Comparison of ENCODE assay signal across 26 cellular contexts in the genomic region with DNA sequence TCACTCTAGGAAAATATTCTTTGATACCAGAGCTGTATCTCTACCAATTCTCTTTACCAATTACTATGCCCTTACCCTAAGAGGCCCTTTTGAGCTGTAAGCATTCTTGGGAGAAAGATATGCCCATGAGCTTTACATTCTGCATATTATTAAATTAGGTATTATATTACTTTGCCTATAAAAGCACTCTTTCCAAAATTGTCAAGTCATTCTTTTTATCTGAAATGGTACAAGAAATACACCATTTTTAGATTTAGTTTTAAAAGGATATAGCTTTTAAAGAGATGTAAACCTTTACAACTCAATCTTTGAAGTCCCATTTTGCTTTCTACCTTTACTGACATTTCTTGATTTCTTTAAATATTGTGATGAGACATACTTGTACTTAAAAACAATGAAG.
"Had no signal": no experiment of that assay in that cellular context is flagged by ENCODE, and none has a peak within 500 bp of the region (broad histone marks: within the 10 kb centered on the region; RNA-seq: fewer than 3 reads in every experiment).

No MANE protein-coding gene starts in this region.

- H3K27me3 ChIP-seq: colonic mucosa, esophagus squamous epithelium, gastrocnemius medialis, heart right ventricle, left lung had no signal

- H3K4me3 Mint-ChIP-seq: dendritic cell treated with granulocyte-macrophage colony-stimulating factor and Interleukin-4, amounts not matched to agents 40 ng/mL and 50 ng/mL, for 4 days; effector memory CD8-positive, alpha-beta T cell; endodermal cell; naive thymus-derived CD4-positive, alpha-beta T cell had no signal

- H3K4me1 Mint-ChIP-seq: endodermal cell; naive thymus-derived CD4-positive, alpha-beta T cell had no signal

- ATAC-seq: effector memory CD8-positive, alpha-beta T cell; gastrocnemius medialis; heart right ventricle; left cardiac atrium; left lung; left ventricle myocardium superior; lower lobe of right lung; naive thymus-derived CD4-positive, alpha-beta T cell had no signal

- H3K27ac Mint-ChIP-seq: dendritic cell treated with granulocyte-macrophage colony-stimulating factor and Interleukin-4, amounts not matched to agents 40 ng/mL and 50 ng/mL, for 4 days; effector memory CD8-positive, alpha-beta T cell; endodermal cell; naive thymus-derived CD4-positive, alpha-beta T cell had no signal

- H3K27ac ChIP-seq: colonic mucosa, epithelial cell of prostate, esophagus squamous epithelium, gastrocnemius medialis, heart right ventricle, left lung, lower lobe of right lung had no signal

- FAIRE-seq: endometrium, islet of Langerhans, keratinocyte had no signal

- H3K27me3 Mint-ChIP-seq: dendritic cell treated with granulocyte-macrophage colony-stimulating factor and Interleukin-4, amounts not matched to agents 40 ng/mL and 50 ng/mL, for 4 days; effector memory CD8-positive, alpha-beta T cell; naive thymus-derived CD4-positive, alpha-beta T cell had no signal

- DNase-seq: colonic mucosa; cortex of kidney; effector CD8-positive, alpha-beta T cell; effector memory CD8-positive, alpha-beta T cell; endodermal cell; erythroblast; esophagus squamous epithelium; foreskin fibroblast; foreskin melanocyte; gastrocnemius medialis; glutamatergic neuron; head of caudate nucleus; heart right ventricle; hippocampal formation; left cardiac atrium; left lung; left ventricle myocardium superior; lower lobe of right lung; mesenchymal stem cell; midbrain; naive thymus-derived CD4-positive, alpha-beta T cell had no signal

- H3K4me3 ChIP-seq: colonic mucosa, esophagus squamous epithelium, gastrocnemius medialis, heart right ventricle, left lung, lower lobe of right lung had no signal

- H3K4me1 ChIP-seq: colonic mucosa, esophagus squamous epithelium, gastrocnemius medialis, heart right ventricle, left lung, lower lobe of right lung had no signal

- H3K9me3 ChIP-seq: colonic mucosa, esophagus squamous epithelium, gastrocnemius medialis, left lung, lower lobe of right lung had no signal

- H3K36me3 ChIP-seq: colonic mucosa, esophagus squamous epithelium, gastrocnemius medialis, heart right ventricle, left lung, lower lobe of right lung had no signal

- H3K36me3 Mint-ChIP-seq: naive thymus-derived CD4-positive, alpha-beta T cell had no signal

- H3K9me3 Mint-ChIP-seq: dendritic cell treated with granulocyte-macrophage colony-stimulating factor and Interleukin-4, amounts not matched to agents 40 ng/mL and 50 ng/mL, for 4 days had no signal
